In the genomic region with DNA sequence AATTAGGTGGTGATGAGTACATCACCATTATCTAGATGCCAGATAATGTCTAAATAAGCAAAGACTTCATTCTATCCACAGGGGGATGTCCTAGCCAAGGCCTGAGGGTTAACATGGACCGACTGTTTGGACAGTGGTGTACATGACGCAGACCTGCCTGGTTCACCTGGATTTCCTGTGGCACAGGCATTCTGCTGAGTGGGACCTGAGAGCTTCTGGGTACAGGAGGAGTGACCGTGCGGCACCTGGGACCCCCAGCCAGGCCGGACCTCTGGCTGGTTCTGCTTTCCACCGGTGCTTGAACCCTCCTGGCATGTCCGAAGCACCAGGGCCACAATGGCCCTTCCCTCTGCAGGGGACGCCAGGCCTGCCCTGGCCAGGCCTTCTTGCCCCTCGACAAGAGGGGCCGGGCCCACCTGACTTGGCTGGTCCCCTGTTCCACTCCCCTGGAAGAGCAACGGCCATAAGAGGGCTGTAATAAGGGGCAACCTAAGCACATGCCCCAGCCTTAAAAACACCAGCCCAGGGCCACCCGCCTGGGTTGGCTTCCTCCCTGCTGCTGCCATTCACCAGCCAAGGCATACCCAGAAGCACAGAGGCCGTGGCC, we compare ENCODE assay signal across 17 cellular contexts.
"Had no signal": no experiment of that assay in that cellular context is flagged by ENCODE, and none has a peak within 500 bp of the region (broad histone marks: within the 10 kb centered on the region; RNA-seq: fewer than 3 reads in every experiment).

No MANE protein-coding gene starts in this region.

- H3K27ac ChIP-seq: colonic mucosa, foreskin keratinocyte, neural progenitor cell, parathyroid adenoma, thyroid gland had no signal

- H3K36me3 Mint-ChIP-seq: activated CD8-positive, alpha-beta memory T cell treated with anti-CD3 and anti-CD28 coated beads, Interleukin-2, amount 10 ng/mL, durations not matched to agents 7 days and 5 days; activated naive CD4-positive, alpha-beta T cell treated with anti-CD3 and anti-CD28 coated beads, Interleukin-2, amount 10 ng/mL, durations not matched to agents 7 days and 5 days; naive B cell; neural progenitor cell; stimulated activated memory B cell treated with anti-CD40 and anti-IgM and Interleukin-4, amounts not matched to agents 10 μg/mL and 1 μg/mL and 100 μg/mL, for 72 hours had no signal

- H3K9me3 ChIP-seq: colonic mucosa, thyroid gland, uterus had no signal

- H2AFZ ChIP-seq: neural progenitor cell, parathyroid adenoma had no signal

- H3K4me3 Mint-ChIP-seq: activated CD8-positive, alpha-beta memory T cell treated with anti-CD3 and anti-CD28 coated beads, Interleukin-2, amount 10 ng/mL, durations not matched to agents 7 days and 5 days; activated naive CD4-positive, alpha-beta T cell treated with anti-CD3 and anti-CD28 coated beads, Interleukin-2, amount 10 ng/mL, durations not matched to agents 7 days and 5 days; naive B cell; stimulated activated memory B cell treated with anti-CD40 and anti-IgM and Interleukin-4, amounts not matched to agents 10 μg/mL and 1 μg/mL and 100 μg/mL, for 72 hours had no signal

- H3K4me3 ChIP-seq: colonic mucosa, thyroid gland, uterus had no signal

- H3K9me3 Mint-ChIP-seq: activated naive CD4-positive, alpha-beta T cell treated with anti-CD3 and anti-CD28 coated beads, Interleukin-2, amount 10 ng/mL, durations not matched to agents 7 days and 5 days; naive B cell; neural progenitor cell had no signal

- H3K4me1 ChIP-seq: colonic mucosa, foreskin keratinocyte, parathyroid adenoma had no signal

- H3K4me1 Mint-ChIP-seq: activated CD8-positive, alpha-beta memory T cell treated with anti-CD3 and anti-CD28 coated beads, Interleukin-2, amount 10 ng/mL, durations not matched to agents 7 days and 5 days; activated naive CD4-positive, alpha-beta T cell treated with anti-CD3 and anti-CD28 coated beads, Interleukin-2, amount 10 ng/mL, durations not matched to agents 7 days and 5 days had no signal

- DNase-seq: activated CD4-positive, alpha-beta T cell treated with anti-CD3 and anti-CD28 coated beads for 1 hour; activated CD4-positive, alpha-beta T cell treated with anti-CD3 and anti-CD28 coated beads, Interleukin-2, amount 50 U/mL, for 4 hours; activated naive CD4-positive, alpha-beta T cell treated with anti-CD3 and anti-CD28 coated beads, Interleukin-2, amount 10 ng/mL, durations not matched to agents 7 days and 5 days; activated T-cell treated with anti-CD3 and anti-CD28 coated beads, Interleukin-2, amount 50 U/mL, for 1 hour; foreskin keratinocyte; mammary epithelial cell; naive B cell; stimulated activated CD4-positive, alpha-beta T cell treated with anti-CD3 and anti-CD28 coated beads, Interleukin-2, amount 100 ng/mL, for 48 hours; T-helper 1 cell; T1000; thyroid gland had no signal

- H3K79me2 ChIP-seq: parathyroid adenoma had no signal

- ATAC-seq: activated CD8-positive, alpha-beta memory T cell treated with anti-CD3 and anti-CD28 coated beads, Interleukin-2, amount 10 ng/mL, durations not matched to agents 7 days and 5 days; foreskin keratinocyte; stimulated activated memory B cell treated with anti-CD40 and anti-IgM and Interleukin-4, amounts not matched to agents 10 μg/mL and 1 μg/mL and 100 μg/mL, for 72 hours had no signal

- H3K9ac ChIP-seq: neural progenitor cell, parathyroid adenoma had no signal

- H3K27me3 ChIP-seq: colonic mucosa, foreskin keratinocyte, neural progenitor cell, thyroid gland, uterus had no signal

- H3K27ac Mint-ChIP-seq: activated CD8-positive, alpha-beta memory T cell treated with anti-CD3 and anti-CD28 coated beads, Interleukin-2, amount 10 ng/mL, durations not matched to agents 7 days and 5 days; activated naive CD4-positive, alpha-beta T cell treated with anti-CD3 and anti-CD28 coated beads, Interleukin-2, amount 10 ng/mL, durations not matched to agents 7 days and 5 days; naive B cell; neural progenitor cell; stimulated activated memory B cell treated with anti-CD40 and anti-IgM and Interleukin-4, amounts not matched to agents 10 μg/mL and 1 μg/mL and 100 μg/mL, for 72 hours had no signal

- H3K36me3 ChIP-seq: colonic mucosa, neural progenitor cell, thyroid gland, uterus had no signal
